ENCODE assay signal across 15 cellular contexts in the genomic region with DNA sequence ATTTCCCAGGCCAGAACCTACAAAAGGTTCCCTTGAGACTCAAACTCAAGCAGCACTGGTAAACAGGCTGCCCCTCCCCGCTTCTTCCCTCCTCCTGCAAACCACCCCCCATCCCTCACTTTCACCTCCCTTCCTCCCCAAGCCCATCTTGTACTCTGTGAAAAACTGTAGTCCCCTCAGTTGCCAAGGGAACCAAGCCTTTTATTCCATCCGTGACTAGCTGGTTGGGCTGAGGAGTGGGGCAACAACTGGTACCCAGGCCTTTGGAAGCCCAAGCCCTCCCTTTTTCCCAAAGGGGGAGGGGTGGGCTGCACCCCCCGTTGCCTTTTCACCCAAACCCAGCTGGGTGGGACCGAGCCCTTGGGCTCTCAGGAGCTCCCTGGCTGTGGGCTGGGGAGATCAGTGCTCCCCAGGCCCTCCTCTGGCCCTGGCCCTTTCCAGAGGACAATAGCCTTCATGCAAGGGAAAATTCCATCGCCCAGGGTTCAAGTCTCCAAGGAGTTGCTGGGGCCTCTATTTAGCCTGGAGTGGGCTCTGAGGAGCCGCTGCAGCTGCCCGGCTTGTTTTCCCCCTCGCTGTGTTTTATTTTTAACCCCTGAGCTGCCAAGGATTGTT.
DNase-seq lines count a peak whose midpoint lies in the region; ATAC-seq and TF ChIP-seq lines count a peak whose summit lies in the region.
"Had no signal": no experiment of that assay in that cellular context is flagged by ENCODE, and none has a peak within 500 bp of the region (broad histone marks: within the 10 kb centered on the region; RNA-seq: fewer than 3 reads in every experiment).

No MANE protein-coding gene starts in this region.

- H3K4me3 Mint-ChIP-seq in nephron progenitor cell = no peak overlapping the region
- H3K4me3 Mint-ChIP-seq: activated naive CD4-positive, alpha-beta T cell treated with anti-CD3 and anti-CD28 coated beads, Interleukin-2, amount 10 ng/mL, durations not matched to agents 7 days and 5 days; stimulated activated naive CD8-positive, alpha-beta T cell treated with anti-CD3 and anti-CD28 coated beads, Interleukin-15, amount 100 ng/mL, for 72 hours had no signal

- WGBS in heart left ventricle, 4 donors = 45 to 58% (median 53%) methylated on average over 7 to 8 of the region's 8 CpGs

- ATAC-seq in heart left ventricle (peak in 2 of 4 donors; percentile 1 to 2), HG02852 (IDR thresholded peaks at IDR 0.05; ENCODE audit: unreplicated experiment) (no peak)
- ATAC-seq: left colon; pancreas; stimulated activated naive CD8-positive, alpha-beta T cell treated with anti-CD3 and anti-CD28 coated beads, Interleukin-15, amount 100 ng/mL, for 72 hours had no signal

- H3K27me3 ChIP-seq in SJCRH30 (no peaks in the 10 kb centered on the region), heart left ventricle (no peaks in the 10 kb centered on the region)
- H3K27me3 ChIP-seq: pancreas had no signal

- H3K36me3 ChIP-seq in SJCRH30 = no peaks in the 10 kb centered on the region
- no peaks in the 10 kb centered on the region for H3K36me3 ChIP-seq in heart left ventricle
- H3K36me3 ChIP-seq: pancreas had no signal

- H3K4me3 ChIP-seq in SJCRH30 (no peak overlapping the region), heart left ventricle (no peak overlapping the region)
- H3K4me3 ChIP-seq: pancreas had no signal

- intact Hi-C loops in heart left ventricle (cut with DNase I) = loop anchor here in 7 of 10 donors (2.0 to 5.0 kb wide), 7 partner anchors 46 to 484 kb away; no protein-coding TSS in a partner anchor

- peaks cover 77% of the 10 kb centered on the region for H3K4me1 Mint-ChIP-seq in nephron progenitor cell

- H3K9me3 ChIP-seq in SJCRH30 (replicated peaks) (no peaks in the 10 kb centered on the region), heart left ventricle (no peaks in the 10 kb centered on the region)
- H3K9me3 ChIP-seq: pancreas had no signal

- TF ChIP-seq POLR2A in heart left ventricle (IDR thresholded peaks at IDR 0.05) = no peak

- TF ChIP-seq CTCF in heart left ventricle (IDR thresholded peaks at IDR 0.05) = no peak
- TF ChIP-seq CTCF in nephron progenitor cell (IDR thresholded peaks at IDR 0.05) = no peak

- H3K36me3 Mint-ChIP-seq in nephron progenitor cell (ENCODE audit: low read depth) = no peaks in the 10 kb centered on the region
- H3K36me3 Mint-ChIP-seq: activated naive CD4-positive, alpha-beta T cell treated with anti-CD3 and anti-CD28 coated beads, Interleukin-2, amount 10 ng/mL, durations not matched to agents 7 days and 5 days; IgD-negative memory B cell had no signal

- H3K27ac Mint-ChIP-seq in nephron progenitor cell = peak overlapping the region; percentile 91
- H3K27ac Mint-ChIP-seq: activated naive CD4-positive, alpha-beta T cell treated with anti-CD3 and anti-CD28 coated beads, Interleukin-2, amount 10 ng/mL, durations not matched to agents 7 days and 5 days had no signal

- no peaks in the 10 kb centered on the region for H3K9me3 Mint-ChIP-seq in nephron progenitor cell
- H3K9me3 Mint-ChIP-seq: activated naive CD4-positive, alpha-beta T cell treated with anti-CD3 and anti-CD28 coated beads, Interleukin-2, amount 10 ng/mL, durations not matched to agents 7 days and 5 days; IgD-negative memory B cell; stimulated activated naive CD8-positive, alpha-beta T cell treated with anti-CD3 and anti-CD28 coated beads, Interleukin-15, amount 100 ng/mL, for 72 hours had no signal

- peaks cover 4% of the 10 kb centered on the region for H3K27me3 Mint-ChIP-seq in nephron progenitor cell (ENCODE audit: low read depth, poor library complexity)
- H3K27me3 Mint-ChIP-seq: IgD-negative memory B cell; stimulated activated naive CD8-positive, alpha-beta T cell treated with anti-CD3 and anti-CD28 coated beads, Interleukin-15, amount 100 ng/mL, for 72 hours had no signal

- H3K4me1 ChIP-seq in SJCRH30 (peaks cover 20% of the 10 kb centered on the region), heart left ventricle (peaks cover 0 to 86% (median 48%) of the 10 kb centered on the region in 12 donors)

- DNase-seq in C1 segment of cervical spinal cord (lab: John Stamatoyannopoulos, UW) (peak in 8 of 14 donors; percentile 18 to 69 (median 46)), SJCRH30 (peak; percentile 46 to 74), heart left ventricle (no peak), nephron progenitor cell (peak; percentile 26), dermis blood vessel endothelial cell (no peak), NCI-H774 (lab: John Stamatoyannopoulos, UW) (no peak), OCI-M1 (lab: John Stamatoyannopoulos, UW) (no peak)
- DNase-seq: activated naive CD4-positive, alpha-beta T cell treated with anti-CD3 and anti-CD28 coated beads, Interleukin-2, amount 10 ng/mL, durations not matched to agents 7 days and 5 days; left colon; NCI-H2029 treated with DMSO at 0.1 percent for 48 hours; pancreas; stimulated activated CD4-positive, alpha-beta T cell treated with anti-CD3 and anti-CD28 coated beads, Interleukin-4, amount 100 ng/mL, for 1 hour; stimulated activated naive CD8-positive, alpha-beta T cell treated with anti-CD3 and anti-CD28 coated beads, Interleukin-15, amount 100 ng/mL, for 72 hours had no signal

- H3K27ac ChIP-seq in SJCRH30 = peak overlapping the region; percentile 43
- peak overlapping the region in 11 of 12 donors; percentile 29 to 78 (median 60) for H3K27ac ChIP-seq in heart left ventricle
- H3K27ac ChIP-seq: pancreas had no signal

Comparison
In these comparisons a context has a peak if more than half of its experiments do, and no peak if none do; other contexts are left out.
1. DNase-seq: peak in C1 segment of cervical spinal cord (8 of 14), SJCRH30 (2 of 2) and nephron progenitor cell (single experiment); none in heart left ventricle (0 of 5), dermis blood vessel endothelial cell (single experiment), NCI-H774 (single experiment) and OCI-M1 (single experiment).